19 cellular contexts compared by ENCODE assay signal in genomic region chr10:60252688-60253087, GRCh38.
"Had no signal": no experiment of that assay in that cellular context is flagged by ENCODE, and none has a peak within 500 bp of the region (broad histone marks: within the 10 kb centered on the region; RNA-seq: fewer than 3 reads in every experiment).

No MANE protein-coding gene starts in this region.

- H3K4me2 ChIP-seq: neural progenitor cell, smooth muscle cell had no signal

- H3K79me2 ChIP-seq: parathyroid adenoma had no signal

- H3K27me3 ChIP-seq: neural progenitor cell, suprapubic skin had no signal

- H2AFZ ChIP-seq: neural progenitor cell, parathyroid adenoma had no signal

- DNase-seq: cortex of kidney; effector memory CD8-positive, alpha-beta T cell; kidney; midbrain; naive thymus-derived CD4-positive, alpha-beta T cell; stimulated activated CD4-positive, alpha-beta T cell treated with anti-CD3 and anti-CD28 coated beads, Interleukin-12 subunit alpha, Interleukin-12 subunit beta, amount 100 ng/mL, for 4 hours; stimulated activated CD4-positive, alpha-beta T cell treated with anti-CD3 and anti-CD28 coated beads, Interleukin-1b, Interleukin-23, amount 100 ng/mL, for 48 hours; stimulated activated CD4-positive, alpha-beta T cell treated with anti-CD3 and anti-CD28 coated beads, Interleukin-4, amount 100 ng/mL, for 1 hour; stimulated activated CD8-positive, alpha-beta memory T cell treated with anti-CD3 and anti-CD28 coated beads, Interleukin-4, amount 100 ng/mL, for 48 hours; stimulated activated naive CD4-positive, alpha-beta T cell; stimulated activated naive CD8-positive, alpha-beta T cell treated with anti-CD3 and anti-CD28 coated beads, Interleukin-15, amount 100 ng/mL, for 72 hours had no signal

- ATAC-seq: effector memory CD8-positive, alpha-beta T cell; left lobe of liver; naive thymus-derived CD4-positive, alpha-beta T cell; sciatic nerve; stimulated activated naive CD8-positive, alpha-beta T cell treated with anti-CD3 and anti-CD28 coated beads, Interleukin-15, amount 100 ng/mL, for 72 hours had no signal

- H3K9ac ChIP-seq: neural progenitor cell, parathyroid adenoma had no signal

- H3K9me3 ChIP-seq: suprapubic skin had no signal

- H3K27ac ChIP-seq: neural progenitor cell, parathyroid adenoma, suprapubic skin had no signal

- H3K36me3 ChIP-seq: neural progenitor cell, suprapubic skin had no signal

- H3K4me3 ChIP-seq: lung, neural progenitor cell, smooth muscle cell, suprapubic skin had no signal

- H3K4me1 ChIP-seq: suprapubic skin had no signal

- FAIRE-seq: frontal cortex, kidney had no signal
